17 cellular contexts compared by ENCODE assay signal in the genomic region with DNA sequence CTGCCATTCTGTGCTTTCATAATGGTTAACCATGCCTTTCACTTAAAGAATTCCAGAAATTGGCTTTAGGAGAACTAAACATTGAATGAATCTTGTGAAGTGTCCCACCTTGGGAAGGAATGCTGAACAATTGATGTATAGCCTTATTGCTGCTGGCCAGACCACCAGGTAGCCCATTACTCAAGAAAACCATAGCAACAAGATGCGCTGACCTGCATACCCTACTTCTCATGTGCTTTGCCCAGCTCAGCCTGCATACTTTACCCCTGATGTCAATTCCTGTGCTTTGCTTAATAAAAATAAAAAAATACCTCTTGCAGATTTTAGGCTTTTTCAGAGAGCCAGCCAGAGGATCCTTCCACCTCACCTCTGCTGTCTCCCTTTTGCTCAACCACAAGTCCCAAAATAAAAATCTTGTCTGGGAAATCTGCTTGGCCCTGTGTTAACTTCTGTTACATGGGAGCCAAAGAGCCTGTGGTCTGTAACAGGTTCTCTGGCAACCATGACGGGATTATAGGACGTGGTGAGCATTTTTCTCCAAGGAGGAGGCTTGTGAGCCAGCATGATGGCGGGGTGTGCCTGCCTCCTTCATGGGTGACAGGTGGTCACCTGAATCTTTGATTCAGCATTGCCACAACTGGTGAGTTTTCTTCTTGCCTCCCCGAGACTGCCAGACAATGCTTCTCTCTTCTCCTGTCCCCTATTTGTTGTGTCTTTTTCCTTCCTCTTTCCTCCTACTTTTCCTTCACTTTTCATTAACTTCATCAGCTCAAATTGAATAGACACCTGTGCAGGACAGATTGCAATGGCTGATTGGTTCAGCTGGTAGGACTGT.
DNase-seq lines count a peak whose midpoint lies in the region; ATAC-seq, FAIRE-seq and TF ChIP-seq lines count a peak whose summit lies in the region.
"Had no signal": no experiment of that assay in that cellular context is flagged by ENCODE, and none has a peak within 500 bp of the region (broad histone marks: within the 10 kb centered on the region; RNA-seq: fewer than 3 reads in every experiment).

No MANE protein-coding gene starts in this region.

- DNase-seq in GM19239 (ENCODE audit: insufficient read length, low spot score) (no peak), iris pigment epithelial cell (ENCODE audit: low read depth) (peak; percentile 21), renal cortical epithelial cell (ENCODE audit: low read depth) (peak; percentile 66), GM12892 (ENCODE audit: insufficient read length) (no peak)
- DNase-seq: activated B cell treated with CpG ODN at 0.5 μM for 24 hours; activated T-cell treated with anti-CD3 and anti-CD28 coated beads, Interleukin-2, amount 50 U/mL, for 24 hours; CD8-positive, alpha-beta T cell; left ventricle myocardium superior; MM.1S; mucosa of descending colon; NCI-H1436 treated with DMSO at 0.1 percent for 48 hours; NCI-H510A treated with DMSO at 0.1 percent for 48 hours; stimulated activated CD4-positive, alpha-beta T cell treated with anti-CD3 and anti-CD28 coated beads, Interleukin-1b, Interleukin-23, amount 100 ng/mL, for 48 hours; T-helper 9 cell had no signal

- ATAC-seq in SK-N-SH treated with all-trans-retinoic acid at 6 μM for 48 hours (peak; percentile 44), GM21786 (IDR thresholded peaks at IDR 0.05; ENCODE audit: unreplicated experiment) (no peak), HG03342 (IDR thresholded peaks at IDR 0.05; ENCODE audit: unreplicated experiment) (no peak)
- ATAC-seq: CD8-positive, alpha-beta T cell; left ventricle myocardium superior; mucosa of descending colon had no signal

- no peak for TF ChIP-seq POLR2A in GM12892 (IDR thresholded peaks at IDR 0.05; ENCODE audit: low read depth, low read length)

- FAIRE-seq in GM19239 (lab: Jason Lieb, UNC) (peak; percentile 8), GM12892 (lab: Jason Lieb, UNC) (no peak)

TF ChIP-seq in SK-N-SH treated with all-trans-retinoic acid at 6 μM for 48 hours, 23 proteins besides CTCF, POLR2A, EP300 and RAD21:
- TF ChIP-seq PPARA (CRISPR knock-in tag; IDR thresholded peaks at IDR 0.05; ENCODE audit: borderline replicate concordance) (no peak), ZNF70 (CRISPR knock-in tag; IDR thresholded peaks at IDR 0.05) (no peak), ARNTL (CRISPR knock-in tag; IDR thresholded peaks at IDR 0.05; ENCODE audit: borderline replicate concordance, low read depth) (no peak), BACH2 (CRISPR knock-in tag; IDR thresholded peaks at IDR 0.05; ENCODE audit: borderline replicate concordance) (no peak), ESRRG (CRISPR knock-in tag; IDR thresholded peaks at IDR 0.05) (no peak), ZC3H10 (CRISPR knock-in tag; IDR thresholded peaks at IDR 0.05) (no peak), OSR1 (CRISPR knock-in tag; IDR thresholded peaks at IDR 0.05) (no peak), TOX (CRISPR knock-in tag; IDR thresholded peaks at IDR 0.05; ENCODE audit: borderline replicate concordance) (no peak)
- TF ChIP-seq, protein P1, sequence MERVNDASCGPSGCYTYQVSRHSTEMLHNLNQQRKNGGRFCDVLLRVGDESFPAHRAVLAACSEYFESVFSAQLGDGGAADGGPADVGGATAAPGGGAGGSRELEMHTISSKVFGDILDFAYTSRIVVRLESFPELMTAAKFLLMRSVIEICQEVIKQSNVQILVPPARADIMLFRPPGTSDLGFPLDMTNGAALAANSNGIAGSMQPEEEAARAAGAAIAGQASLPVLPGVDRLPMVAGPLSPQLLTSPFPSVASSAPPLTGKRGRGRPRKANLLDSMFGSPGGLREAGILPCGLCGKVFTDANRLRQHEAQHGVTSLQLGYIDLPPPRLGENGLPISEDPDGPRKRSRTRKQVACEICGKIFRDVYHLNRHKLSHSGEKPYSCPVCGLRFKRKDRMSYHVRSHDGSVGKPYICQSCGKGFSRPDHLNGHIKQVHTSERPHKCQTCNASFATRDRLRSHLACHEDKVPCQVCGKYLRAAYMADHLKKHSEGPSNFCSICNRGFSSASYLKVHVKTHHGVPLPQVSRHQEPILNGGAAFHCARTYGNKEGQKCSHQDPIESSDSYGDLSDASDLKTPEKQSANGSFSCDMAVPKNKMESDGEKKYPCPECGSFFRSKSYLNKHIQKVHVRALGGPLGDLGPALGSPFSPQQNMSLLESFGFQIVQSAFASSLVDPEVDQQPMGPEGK (CRISPR knock-in tag; IDR thresholded peaks at IDR 0.05; ENCODE audit: borderline replicate concordance), result no peak
- TF ChIP-seq, protein P2, sequence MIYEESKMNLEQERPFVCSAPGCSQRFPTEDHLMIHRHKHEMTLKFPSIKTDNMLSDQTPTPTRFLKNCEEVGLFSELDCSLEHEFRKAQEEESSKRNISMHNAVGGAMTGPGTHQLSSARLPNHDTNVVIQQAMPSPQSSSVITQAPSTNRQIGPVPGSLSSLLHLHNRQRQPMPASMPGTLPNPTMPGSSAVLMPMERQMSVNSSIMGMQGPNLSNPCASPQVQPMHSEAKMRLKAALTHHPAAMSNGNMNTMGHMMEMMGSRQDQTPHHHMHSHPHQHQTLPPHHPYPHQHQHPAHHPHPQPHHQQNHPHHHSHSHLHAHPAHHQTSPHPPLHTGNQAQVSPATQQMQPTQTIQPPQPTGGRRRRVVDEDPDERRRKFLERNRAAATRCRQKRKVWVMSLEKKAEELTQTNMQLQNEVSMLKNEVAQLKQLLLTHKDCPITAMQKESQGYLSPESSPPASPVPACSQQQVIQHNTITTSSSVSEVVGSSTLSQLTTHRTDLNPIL (CRISPR knock-in tag; IDR thresholded peaks at IDR 0.05; ENCODE audit: low read depth), result no peak

Comparison
In these comparisons a context has a peak if more than half of its experiments do, and no peak if none do; other contexts are left out.
1. DNase-seq: peak in iris pigment epithelial cell (single experiment) and renal cortical epithelial cell (single experiment); none in GM19239 (single experiment) and GM12892 (single experiment).